In genomic region chrX:68372665-68373064, GRCh38 we compare ENCODE assay signal across 17 cellular contexts.
"Had no signal": no experiment of that assay in that cellular context is flagged by ENCODE, and none has a peak within 500 bp of the region (broad histone marks: within the 10 kb centered on the region; RNA-seq: fewer than 3 reads in every experiment).

No MANE protein-coding gene starts in this region.

- H3K27me3 Mint-ChIP-seq: effector memory CD8-positive, alpha-beta T cell; naive thymus-derived CD4-positive, alpha-beta T cell; type B pancreatic cell had no signal

- H3K27ac ChIP-seq: coronary artery, epithelial cell of prostate, esophagus muscularis mucosa, gastroesophageal sphincter, ovary, right atrium auricular region had no signal

- H3K4me3 Mint-ChIP-seq: effector memory CD8-positive, alpha-beta T cell; naive thymus-derived CD4-positive, alpha-beta T cell; type B pancreatic cell had no signal

- H3K36me3 Mint-ChIP-seq: naive thymus-derived CD4-positive, alpha-beta T cell; type B pancreatic cell had no signal

- H3K27ac Mint-ChIP-seq: effector memory CD8-positive, alpha-beta T cell; naive thymus-derived CD4-positive, alpha-beta T cell; type B pancreatic cell had no signal

- H3K36me3 ChIP-seq: esophagus muscularis mucosa, gastroesophageal sphincter, ovary, right atrium auricular region had no signal

- H3K27me3 ChIP-seq: esophagus muscularis mucosa, gastroesophageal sphincter, ovary, right atrium auricular region had no signal

- H3K4me1 Mint-ChIP-seq: naive thymus-derived CD4-positive, alpha-beta T cell had no signal

- H3K9me3 ChIP-seq: gastroesophageal sphincter, ovary had no signal

- DNase-seq: effector memory CD8-positive, alpha-beta T cell; glutamatergic neuron; islet precursor cell; mammary epithelial cell; naive thymus-derived CD4-positive, alpha-beta T cell; nucleus accumbens; ovary; small intestine; stimulated activated CD4-positive, alpha-beta T cell treated with anti-CD3 and anti-CD28 coated beads, Interleukin-12 subunit alpha, Interleukin-12 subunit beta, amount 100 ng/mL, for 4 hours; stimulated activated naive CD4-positive, alpha-beta T cell treated with Interleukin-2 at 50 U/mL for 16 hours had no signal

- H3K4me1 ChIP-seq: esophagus muscularis mucosa, gastroesophageal sphincter, right atrium auricular region had no signal

- H3K4me3 ChIP-seq: coronary artery, esophagus muscularis mucosa, gastroesophageal sphincter, ovary, right atrium auricular region had no signal

- FAIRE-seq: small intestine, urothelium cell line had no signal

- H3K9me3 Mint-ChIP-seq: effector memory CD8-positive, alpha-beta T cell; type B pancreatic cell had no signal
